ENCODE assay signal across 14 cellular contexts in genomic region chr9:137298401-137298982, GRCh38. TPM values are rescaled to one million over a fixed set of nuclear protein-coding genes. Genes with fewer than 3 reads are reported as not detected.
DNase-seq lines count a peak whose midpoint lies in the region; ATAC-seq and TF ChIP-seq lines count a peak whose summit lies in the region.
"Had no signal": no experiment of that assay in that cellular context is flagged by ENCODE, and none has a peak within 500 bp of the region (broad histone marks: within the 10 kb centered on the region; RNA-seq: fewer than 3 reads in every experiment).

No MANE protein-coding gene starts in this region.

- peak overlapping the region; percentile 78 for H3K4me3 Mint-ChIP-seq in neural crest cell

- H3K27me3 Mint-ChIP-seq in neural crest cell (ENCODE audit: low read depth), result peaks cover 30% of the 10 kb centered on the region

- H3K4me3 ChIP-seq in body of pancreas (no peak overlapping the region), heart right ventricle (peak overlapping the region in 9 of 10 donors; percentile 55 to 87 (median 72)), uterus (no peak overlapping the region)
- H3K4me3 ChIP-seq: cardiac muscle cell, GM12878 had no signal

- H3K36me3 ChIP-seq in body of pancreas (replicated peaks in 1 of 2; ENCODE audit: insufficient read depth in 1 of 2, low read depth in 2 of 2) (no peaks in the 10 kb centered on the region), heart right ventricle (peaks cover 0 to 10% (median 0%) of the 10 kb centered on the region in 9 donors), uterus (no peaks in the 10 kb centered on the region)
- H3K36me3 ChIP-seq: cardiac muscle cell had no signal

- H3K36me3 Mint-ChIP-seq in neural crest cell (ENCODE audit: low read depth), result peaks cover 4% of the 10 kb centered on the region

- TF ChIP-seq CTCF in body of pancreas (IDR thresholded peaks at IDR 0.05) (no peak), heart right ventricle (IDR thresholded peaks at IDR 0.05) (no peak), neural crest cell (conservative IDR thresholded peaks at IDR 0.05) (no peak), uterus (IDR thresholded peaks at IDR 0.05) (no peak)

- H3K27me3 ChIP-seq in body of pancreas (no peaks in the 10 kb centered on the region), heart right ventricle (peaks cover 0 to 88% (median 16%) of the 10 kb centered on the region in 7 donors), uterus (peaks cover 38 to 47% of the 10 kb centered on the region in 2 donors)

- 34 to 55% methylated on average over 15 to 18 of the region's 18 CpGs for WGBS in body of pancreas, 2 donors
- WGBS in heart right ventricle, 2 donors, result 56 to 60% methylated on average over 18 of the region's 18 CpGs

- intact Hi-C loops in body of pancreas (cut with DNase I), result no loop called here
- intact Hi-C loops in heart right ventricle (cut with DNase I), result loop anchor here in 5 of 10 donors (5.0 to 10.0 kb wide), 3 partner anchors 89 to 226 kb away; partner anchors contain the start of gene ENTPD8 (in 1 of the 5)
- intact Hi-C loops in uterus (cut with DNase I; ENCODE audit: low total_unique reads), result no loop called here

- peak in 2 of 4 donors; percentile 39 to 52 for DNase-seq in body of pancreas
- peak; percentile 55 to 83 for DNase-seq in heart right ventricle
- no peak for DNase-seq in neural crest cell (ENCODE audit: low read depth, low spot score)
- no peak for DNase-seq in uterus
- no peak for DNase-seq in NCI-H446 treated with DMSO at 0.1 percent for 48 hours (lab: John Stamatoyannopoulos, UW)
- no peak for DNase-seq in GM19240 (ENCODE audit: insufficient read length, low spot score)
- no peak for DNase-seq in GM03348 (ENCODE audit: low spot score)
- DNase-seq: foreskin fibroblast, SIG-M5 had no signal

- no peaks in the 10 kb centered on the region for H3K9me3 ChIP-seq in body of pancreas
- H3K9me3 ChIP-seq in heart right ventricle, result peaks cover 0 to 4% (median 0%) of the 10 kb centered on the region in 11 donors
- H3K9me3 ChIP-seq in uterus, result no peaks in the 10 kb centered on the region

- H3K4me1 Mint-ChIP-seq in neural crest cell, result peaks cover 39% of the 10 kb centered on the region

- H3K9me3 Mint-ChIP-seq in neural crest cell, result no peaks in the 10 kb centered on the region

- no peak overlapping the region for H3K27ac Mint-ChIP-seq in neural crest cell (ENCODE audit: unreplicated experiment)

- H3K27ac ChIP-seq in body of pancreas (peak overlapping the region; percentile 61 to 95 (median 88)), heart right ventricle (peak overlapping the region; percentile 75 to 94 (median 90)), uterus (peak overlapping the region; percentile 56 to 77)
- H3K27ac ChIP-seq: cardiac muscle cell had no signal

- H3K4me1 ChIP-seq in body of pancreas (peaks cover 78% of the 10 kb centered on the region), heart right ventricle (peaks cover 8 to 76% (median 58%) of the 10 kb centered on the region in 9 donors), uterus (peaks cover 0 to 26% of the 10 kb centered on the region in 2 donors)

- TF ChIP-seq POLR2A in body of pancreas (IDR thresholded peaks at IDR 0.05) (no peak), uterus (IDR thresholded peaks at IDR 0.05) (no peak)

- ATAC-seq in body of pancreas, result no peak
- ATAC-seq in heart right ventricle, result peak in 6 of 8 donors; percentile 9 to 44 (median 28)
- ATAC-seq: activated CD4-positive, CD25-positive, alpha-beta regulatory T cell treated with anti-CD3 and anti-CD28 coated beads, Interleukin-2, amount 50 U/mL, for 24 hours had no signal

RNA-seq across cellular contexts. Expression of gene NRARP, which starts 3.6 kb away (rescaled TPM):
- total RNA-seq in body of pancreas (10 to 100 TPM; 18.4 to 24.4 TPM), heart right ventricle (10 to 100 TPM in 7 of 10 donors, 1 to 10 TPM in 3; 2.6 to 20.8 (median 11.7) TPM), neural crest cell (31.7 and 33.7 TPM in 2 replicates), uterus (10 to 100 TPM in 2 of 4 donors, 1 to 10 TPM in 1, under 1 TPM in 1; 0.29 to 16.5 (median 11.4) TPM)
- polyA plus RNA-seq in heart right ventricle, result 1 to 10 TPM; 2.0 to 5.4 TPM

RNA-seq across cellular contexts. Expression of gene TOR4A, which starts 21.0 kb away (rescaled TPM):
- total RNA-seq in body of pancreas (10 to 100 TPM in 1 of 2 donors, 1 to 10 TPM in 1; 9.9 to 12.2 TPM), heart right ventricle (10 to 100 TPM; 15.2 to 21.5 (median 16.8) TPM), neural crest cell (0.75 and 0.86 TPM in 2 replicates), uterus (10 to 100 TPM in 3 of 4 donors, 1 to 10 TPM in 1; 2.6 to 12.7 (median 11.5) TPM)
- polyA plus RNA-seq in heart right ventricle, result 10 to 100 TPM in 1 of 2 donors, 1 to 10 TPM in 1; 4.7 to 11.5 TPM

RNA-seq across cellular contexts. Expression of gene NELFB, which starts 43.4 kb away (rescaled TPM):
- total RNA-seq in body of pancreas, result 10 to 100 TPM; 31.3 to 34.2 TPM
- total RNA-seq in heart right ventricle, result 10 to 100 TPM; 31.6 to 47.1 (median 39.2) TPM
- 10 to 100 TPM; 31.5 to 52.9 TPM for polyA plus RNA-seq in heart right ventricle
- total RNA-seq in neural crest cell, result 76.7 and 79.0 TPM in 2 replicates
- 10 to 100 TPM; 17.1 to 46.5 (median 43.2) TPM for total RNA-seq in uterus

RNA-seq across cellular contexts. Expression of gene STPG3, which starts 47.4 kb away (rescaled TPM):
- not detected for total RNA-seq in body of pancreas
- total RNA-seq in heart right ventricle, result under 1 TPM in 3 of 10 donors, not detected in 7; 0.24 to 0.32 (median 0.32) TPM
- polyA plus RNA-seq in heart right ventricle, result under 1 TPM in 1 of 2 donors, not detected in 1; 0.44 TPM
- 0.26 TPM in 1 of 2 replicates, not detected in the other for total RNA-seq in neural crest cell
- not detected for total RNA-seq in uterus
- total RNA-seq: GM12878, mesenteric fat pad, NCI-H460 had no signal
- polyA plus RNA-seq: GM12878 had no signal

RNA-seq across cellular contexts. Expression of gene TUBB4B, which starts 57.4 kb away (rescaled TPM):
- total RNA-seq in body of pancreas, result 100 to 1,000 TPM in 1 of 2 donors, 10 to 100 TPM in 1; 79.1 to 171 TPM
- total RNA-seq in heart right ventricle, result 100 to 1,000 TPM; 211 to 495 (median 330) TPM
- polyA plus RNA-seq in heart right ventricle, result 100 to 1,000 TPM; 522 to 992 TPM
- total RNA-seq in neural crest cell, result 329 and 336 TPM in 2 replicates
- total RNA-seq in uterus, result 100 to 1,000 TPM in 3 of 4 donors, 10 to 100 TPM in 1; 91.5 to 174 (median 139) TPM

Comparison
In these comparisons a context has a peak if more than half of its experiments do, and no peak if none do; other contexts are left out.
1. DNase-seq: peak in heart right ventricle (2 of 2); none in neural crest cell (single experiment), uterus (0 of 2), NCI-H446 treated with DMSO at 0.1 percent for 48 hours (single experiment), GM19240 (single experiment) and GM03348 (single experiment).
2. H3K4me3 ChIP-seq: peak in heart right ventricle (9 of 10); none in body of pancreas (0 of 2) and uterus (0 of 2).
3. Peak in every context shown above with its lines, with median percentiles within 50 percentile points of each other: H3K27ac ChIP-seq.